1 cellular context compared by ENCODE assay signal in the genomic region with DNA sequence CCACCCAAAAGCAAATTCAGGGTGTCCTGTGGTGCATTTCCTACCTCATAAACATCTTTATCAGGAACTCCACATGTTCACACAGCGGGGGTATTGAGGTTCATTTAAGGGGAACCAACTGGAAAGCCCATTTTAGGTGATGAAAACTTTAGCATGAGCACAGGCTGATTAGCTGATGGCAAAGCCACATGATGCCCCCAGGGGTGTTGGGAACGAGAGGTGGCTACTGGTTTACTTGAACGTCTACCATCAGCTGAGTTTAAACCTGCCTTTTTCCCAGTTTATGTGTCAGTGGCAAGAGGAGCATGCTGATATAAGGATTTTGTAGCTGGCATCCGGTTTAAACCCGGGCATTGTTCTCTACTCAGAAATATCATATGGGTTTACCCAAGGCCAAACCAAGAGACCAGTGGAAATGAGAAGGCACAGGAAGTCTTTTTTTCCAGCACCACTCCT.
TF ChIP-seq lines count a peak whose summit lies in the region.

No MANE protein-coding gene starts in this region.

TF ChIP-seq in K562, 482 proteins besides CTCF, POLR2A, EP300 and RAD21 (continued from another document and continues in another):
- TF ChIP-seq, protein P1, sequence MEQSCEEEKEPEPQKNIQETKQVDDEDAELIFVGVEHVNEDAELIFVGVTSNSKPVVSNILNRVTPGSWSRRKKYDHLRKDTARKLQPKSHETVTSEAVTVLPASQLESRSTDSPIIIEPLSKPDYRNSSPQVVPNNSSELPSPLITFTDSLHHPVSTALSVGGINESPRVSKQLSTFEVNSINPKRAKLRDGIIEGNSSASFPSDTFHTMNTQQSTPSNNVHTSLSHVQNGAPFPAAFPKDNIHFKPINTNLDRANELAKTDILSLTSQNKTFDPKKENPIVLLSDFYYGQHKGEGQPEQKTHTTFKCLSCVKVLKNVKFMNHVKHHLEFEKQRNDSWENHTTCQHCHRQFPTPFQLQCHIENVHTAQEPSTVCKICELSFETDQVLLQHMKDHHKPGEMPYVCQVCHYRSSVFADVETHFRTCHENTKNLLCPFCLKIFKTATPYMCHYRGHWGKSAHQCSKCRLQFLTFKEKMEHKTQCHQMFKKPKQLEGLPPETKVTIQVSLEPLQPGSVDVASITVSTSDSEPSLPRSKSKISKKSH (CRISPR knock-in tag; IDR thresholded peaks at IDR 0.05): no peak
- TF ChIP-seq, protein P2, sequence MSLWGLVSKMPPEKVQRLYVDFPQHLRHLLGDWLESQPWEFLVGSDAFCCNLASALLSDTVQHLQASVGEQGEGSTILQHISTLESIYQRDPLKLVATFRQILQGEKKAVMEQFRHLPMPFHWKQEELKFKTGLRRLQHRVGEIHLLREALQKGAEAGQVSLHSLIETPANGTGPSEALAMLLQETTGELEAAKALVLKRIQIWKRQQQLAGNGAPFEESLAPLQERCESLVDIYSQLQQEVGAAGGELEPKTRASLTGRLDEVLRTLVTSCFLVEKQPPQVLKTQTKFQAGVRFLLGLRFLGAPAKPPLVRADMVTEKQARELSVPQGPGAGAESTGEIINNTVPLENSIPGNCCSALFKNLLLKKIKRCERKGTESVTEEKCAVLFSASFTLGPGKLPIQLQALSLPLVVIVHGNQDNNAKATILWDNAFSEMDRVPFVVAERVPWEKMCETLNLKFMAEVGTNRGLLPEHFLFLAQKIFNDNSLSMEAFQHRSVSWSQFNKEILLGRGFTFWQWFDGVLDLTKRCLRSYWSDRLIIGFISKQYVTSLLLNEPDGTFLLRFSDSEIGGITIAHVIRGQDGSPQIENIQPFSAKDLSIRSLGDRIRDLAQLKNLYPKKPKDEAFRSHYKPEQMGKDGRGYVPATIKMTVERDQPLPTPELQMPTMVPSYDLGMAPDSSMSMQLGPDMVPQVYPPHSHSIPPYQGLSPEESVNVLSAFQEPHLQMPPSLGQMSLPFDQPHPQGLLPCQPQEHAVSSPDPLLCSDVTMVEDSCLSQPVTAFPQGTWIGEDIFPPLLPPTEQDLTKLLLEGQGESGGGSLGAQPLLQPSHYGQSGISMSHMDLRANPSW (CRISPR knock-in tag; IDR thresholded peaks at IDR 0.05): no peak
- TF ChIP-seq, protein P3, sequence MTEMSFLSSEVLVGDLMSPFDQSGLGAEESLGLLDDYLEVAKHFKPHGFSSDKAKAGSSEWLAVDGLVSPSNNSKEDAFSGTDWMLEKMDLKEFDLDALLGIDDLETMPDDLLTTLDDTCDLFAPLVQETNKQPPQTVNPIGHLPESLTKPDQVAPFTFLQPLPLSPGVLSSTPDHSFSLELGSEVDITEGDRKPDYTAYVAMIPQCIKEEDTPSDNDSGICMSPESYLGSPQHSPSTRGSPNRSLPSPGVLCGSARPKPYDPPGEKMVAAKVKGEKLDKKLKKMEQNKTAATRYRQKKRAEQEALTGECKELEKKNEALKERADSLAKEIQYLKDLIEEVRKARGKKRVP (CRISPR knock-in tag; IDR thresholded peaks at IDR 0.05): no peak
- peak; percentile 79 for TF ChIP-seq CCNT2 (IDR thresholded peaks at IDR 0.05; ENCODE audit: borderline replicate concordance, extremely low read depth, insufficient read length, low read depth, low read length)
- no peak for TF ChIP-seq POLR2H (tag; IDR thresholded peaks at IDR 0.05; ENCODE audit: low read depth)
- TF ChIP-seq ZNF507 (tag; conservative IDR thresholded peaks at IDR 0.05): no peak
- no peak for TF ChIP-seq IRF2 (CRISPR knock-in tag; IDR thresholded peaks at IDR 0.05)
- TF ChIP-seq DPF2 (IDR thresholded peaks at IDR 0.05): peak; percentile 61; the same call in 1 of the 2 replicates
- TF ChIP-seq, protein P4, sequence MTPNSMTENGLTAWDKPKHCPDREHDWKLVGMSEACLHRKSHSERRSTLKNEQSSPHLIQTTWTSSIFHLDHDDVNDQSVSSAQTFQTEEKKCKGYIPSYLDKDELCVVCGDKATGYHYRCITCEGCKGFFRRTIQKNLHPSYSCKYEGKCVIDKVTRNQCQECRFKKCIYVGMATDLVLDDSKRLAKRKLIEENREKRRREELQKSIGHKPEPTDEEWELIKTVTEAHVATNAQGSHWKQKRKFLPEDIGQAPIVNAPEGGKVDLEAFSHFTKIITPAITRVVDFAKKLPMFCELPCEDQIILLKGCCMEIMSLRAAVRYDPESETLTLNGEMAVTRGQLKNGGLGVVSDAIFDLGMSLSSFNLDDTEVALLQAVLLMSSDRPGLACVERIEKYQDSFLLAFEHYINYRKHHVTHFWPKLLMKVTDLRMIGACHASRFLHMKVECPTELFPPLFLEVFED (CRISPR knock-in tag; conservative IDR thresholded peaks at IDR 0.05): no peak
- TF ChIP-seq, protein P5, sequence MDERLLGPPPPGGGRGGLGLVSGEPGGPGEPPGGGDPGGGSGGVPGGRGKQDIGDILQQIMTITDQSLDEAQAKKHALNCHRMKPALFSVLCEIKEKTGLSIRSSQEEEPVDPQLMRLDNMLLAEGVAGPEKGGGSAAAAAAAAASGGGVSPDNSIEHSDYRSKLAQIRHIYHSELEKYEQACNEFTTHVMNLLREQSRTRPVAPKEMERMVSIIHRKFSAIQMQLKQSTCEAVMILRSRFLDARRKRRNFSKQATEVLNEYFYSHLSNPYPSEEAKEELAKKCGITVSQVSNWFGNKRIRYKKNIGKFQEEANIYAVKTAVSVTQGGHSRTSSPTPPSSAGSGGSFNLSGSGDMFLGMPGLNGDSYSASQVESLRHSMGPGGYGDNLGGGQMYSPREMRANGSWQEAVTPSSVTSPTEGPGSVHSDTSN (CRISPR knock-in tag; IDR thresholded peaks at IDR 0.05; ENCODE audit: low read depth): no peak
- TF ChIP-seq, protein P5 (tag; conservative IDR thresholded peaks at IDR 0.05; ENCODE audit: low read depth): peak; percentile 71
- no peak for TF ChIP-seq NFE2L1 (tag; IDR thresholded peaks at IDR 0.05; ENCODE audit: borderline replicate concordance, low read depth)
- no peak for TF ChIP-seq ZNF224 (CRISPR knock-in tag; IDR thresholded peaks at IDR 0.05)
- TF ChIP-seq TAF15 (IDR thresholded peaks at IDR 0.05; ENCODE audit: low read depth, low read length): no peak
- no peak for TF ChIP-seq RFX5 (IDR thresholded peaks at IDR 0.05; ENCODE audit: low read depth, low read length)
- peak; percentile 56 for TF ChIP-seq HMGN3 (IDR thresholded peaks at IDR 0.05; ENCODE audit: borderline replicate concordance, extremely low read depth, insufficient read length, low read depth, low read length)
- TF ChIP-seq ZBTB17 (CRISPR knock-in tag; IDR thresholded peaks at IDR 0.05): 0 out of 2 replicates have a peak, but pooled peaks have one; percentile 20
- no peak for TF ChIP-seq CHD2 (IDR thresholded peaks at IDR 0.05; ENCODE audit: low read depth, low read length)
- no peak for TF ChIP-seq STAT5B (CRISPR knock-in tag; IDR thresholded peaks at IDR 0.05)
- 0 out of 2 replicates have a peak, but pooled peaks have one; percentile 26 for TF ChIP-seq POLR2AphosphoS5 (IDR thresholded peaks at IDR 0.05; ENCODE audit: control insufficient read depth, insufficient read depth, low read depth, low read length)
- no peak for TF ChIP-seq NEUROD1 (IDR thresholded peaks at IDR 0.05; ENCODE audit: borderline replicate concordance, low read depth, low read length, partially characterized antibody)
- no peak for TF ChIP-seq BCOR (IDR thresholded peaks at IDR 0.05)
- no peak; the same call in 1 of the 2 replicates for TF ChIP-seq ATF7 (IDR thresholded peaks at IDR 0.05)
- TF ChIP-seq HIVEP1 (CRISPR knock-in tag; IDR thresholded peaks at IDR 0.05): no peak
- TF ChIP-seq, protein P6, sequence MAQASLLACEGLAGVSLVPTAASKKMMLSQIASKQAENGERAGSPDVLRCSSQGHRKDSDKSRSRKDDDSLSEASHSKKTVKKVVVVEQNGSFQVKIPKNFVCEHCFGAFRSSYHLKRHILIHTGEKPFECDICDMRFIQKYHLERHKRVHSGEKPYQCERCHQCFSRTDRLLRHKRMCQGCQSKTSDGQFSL (CRISPR knock-in tag; IDR thresholded peaks at IDR 0.05): no peak
- TF ChIP-seq, protein P6 (tag; IDR thresholded peaks at IDR 0.05): no peak
- TF ChIP-seq GATAD2A (IDR thresholded peaks at IDR 0.05): no peak
- TF ChIP-seq, protein P7, sequence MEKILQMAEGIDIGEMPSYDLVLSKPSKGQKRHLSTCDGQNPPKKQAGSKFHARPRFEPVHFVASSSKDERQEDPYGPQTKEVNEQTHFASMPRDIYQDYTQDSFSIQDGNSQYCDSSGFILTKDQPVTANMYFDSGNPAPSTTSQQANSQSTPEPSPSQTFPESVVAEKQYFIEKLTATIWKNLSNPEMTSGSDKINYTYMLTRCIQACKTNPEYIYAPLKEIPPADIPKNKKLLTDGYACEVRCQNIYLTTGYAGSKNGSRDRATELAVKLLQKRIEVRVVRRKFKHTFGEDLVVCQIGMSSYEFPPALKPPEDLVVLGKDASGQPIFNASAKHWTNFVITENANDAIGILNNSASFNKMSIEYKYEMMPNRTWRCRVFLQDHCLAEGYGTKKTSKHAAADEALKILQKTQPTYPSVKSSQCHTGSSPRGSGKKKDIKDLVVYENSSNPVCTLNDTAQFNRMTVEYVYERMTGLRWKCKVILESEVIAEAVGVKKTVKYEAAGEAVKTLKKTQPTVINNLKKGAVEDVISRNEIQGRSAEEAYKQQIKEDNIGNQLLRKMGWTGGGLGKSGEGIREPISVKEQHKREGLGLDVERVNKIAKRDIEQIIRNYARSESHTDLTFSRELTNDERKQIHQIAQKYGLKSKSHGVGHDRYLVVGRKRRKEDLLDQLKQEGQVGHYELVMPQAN (IDR thresholded peaks at IDR 0.05; ENCODE audit: borderline replicate concordance): no peak
- no peak for TF ChIP-seq DMBX1 (CRISPR knock-in tag; IDR thresholded peaks at IDR 0.05; ENCODE audit: borderline replicate concordance)
- no peak for TF ChIP-seq FOSL1 (tag; conservative IDR thresholded peaks at IDR 0.05)
- TF ChIP-seq BACH1 (tag; IDR thresholded peaks at IDR 0.05): no peak
- TF ChIP-seq BRD4 (IDR thresholded peaks at IDR 0.05): no peak
- no peak for TF ChIP-seq ZEB2 (IDR thresholded peaks at IDR 0.05)
- peak; percentile 87 for TF ChIP-seq CBFA2T3 (IDR thresholded peaks at IDR 0.05)
- TF ChIP-seq RHOXF2B (CRISPR knock-in tag; conservative IDR thresholded peaks at IDR 0.05): no peak
- TF ChIP-seq, protein P8, sequence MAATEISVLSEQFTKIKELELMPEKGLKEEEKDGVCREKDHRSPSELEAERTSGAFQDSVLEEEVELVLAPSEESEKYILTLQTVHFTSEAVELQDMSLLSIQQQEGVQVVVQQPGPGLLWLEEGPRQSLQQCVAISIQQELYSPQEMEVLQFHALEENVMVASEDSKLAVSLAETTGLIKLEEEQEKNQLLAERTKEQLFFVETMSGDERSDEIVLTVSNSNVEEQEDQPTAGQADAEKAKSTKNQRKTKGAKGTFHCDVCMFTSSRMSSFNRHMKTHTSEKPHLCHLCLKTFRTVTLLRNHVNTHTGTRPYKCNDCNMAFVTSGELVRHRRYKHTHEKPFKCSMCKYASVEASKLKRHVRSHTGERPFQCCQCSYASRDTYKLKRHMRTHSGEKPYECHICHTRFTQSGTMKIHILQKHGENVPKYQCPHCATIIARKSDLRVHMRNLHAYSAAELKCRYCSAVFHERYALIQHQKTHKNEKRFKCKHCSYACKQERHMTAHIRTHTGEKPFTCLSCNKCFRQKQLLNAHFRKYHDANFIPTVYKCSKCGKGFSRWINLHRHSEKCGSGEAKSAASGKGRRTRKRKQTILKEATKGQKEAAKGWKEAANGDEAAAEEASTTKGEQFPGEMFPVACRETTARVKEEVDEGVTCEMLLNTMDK (IDR thresholded peaks at IDR 0.05; ENCODE audit: borderline replicate concordance, insufficient read depth, low read depth, low read length, poor library complexity, severe bottlenecking): no peak
- no peak for TF ChIP-seq SIN3B (IDR thresholded peaks at IDR 0.05; ENCODE audit: low read depth)
- peak; percentile 21 for TF ChIP-seq DACH1 (IDR thresholded peaks at IDR 0.05; ENCODE audit: partially characterized antibody)
- no peak for TF ChIP-seq PCBP1 (IDR thresholded peaks at IDR 0.05; ENCODE audit: low read depth, low read length, poor library complexity, severe bottlenecking)
- TF ChIP-seq, protein P9, sequence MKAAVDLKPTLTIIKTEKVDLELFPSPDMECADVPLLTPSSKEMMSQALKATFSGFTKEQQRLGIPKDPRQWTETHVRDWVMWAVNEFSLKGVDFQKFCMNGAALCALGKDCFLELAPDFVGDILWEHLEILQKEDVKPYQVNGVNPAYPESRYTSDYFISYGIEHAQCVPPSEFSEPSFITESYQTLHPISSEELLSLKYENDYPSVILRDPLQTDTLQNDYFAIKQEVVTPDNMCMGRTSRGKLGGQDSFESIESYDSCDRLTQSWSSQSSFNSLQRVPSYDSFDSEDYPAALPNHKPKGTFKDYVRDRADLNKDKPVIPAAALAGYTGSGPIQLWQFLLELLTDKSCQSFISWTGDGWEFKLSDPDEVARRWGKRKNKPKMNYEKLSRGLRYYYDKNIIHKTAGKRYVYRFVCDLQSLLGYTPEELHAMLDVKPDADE (conservative IDR thresholded peaks at IDR 0.05; ENCODE audit: control insufficient read depth, low read depth, low read length): no peak
- no peak for TF ChIP-seq CBX1 (IDR thresholded peaks at IDR 0.05; ENCODE audit: low read depth)
- no peak; the same call in 1 of the 2 replicates for TF ChIP-seq ETV1 (tag; conservative IDR thresholded peaks at IDR 0.05; ENCODE audit: low read depth)
- TF ChIP-seq SMAD3 (CRISPR knock-in tag; conservative IDR thresholded peaks at IDR 0.05): no peak
- TF ChIP-seq, protein P10, sequence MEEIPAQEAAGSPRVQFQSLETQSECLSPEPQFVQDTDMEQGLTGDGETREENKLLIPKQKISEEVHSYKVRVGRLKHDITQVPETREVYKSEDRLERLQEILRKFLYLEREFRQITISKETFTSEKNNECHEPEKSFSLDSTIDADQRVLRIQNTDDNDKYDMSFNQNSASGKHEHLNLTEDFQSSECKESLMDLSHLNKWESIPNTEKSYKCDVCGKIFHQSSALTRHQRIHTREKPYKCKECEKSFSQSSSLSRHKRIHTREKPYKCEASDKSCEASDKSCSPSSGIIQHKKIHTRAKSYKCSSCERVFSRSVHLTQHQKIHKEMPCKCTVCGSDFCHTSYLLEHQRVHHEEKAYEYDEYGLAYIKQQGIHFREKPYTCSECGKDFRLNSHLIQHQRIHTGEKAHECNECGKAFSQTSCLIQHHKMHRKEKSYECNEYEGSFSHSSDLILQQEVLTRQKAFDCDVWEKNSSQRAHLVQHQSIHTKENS (CRISPR knock-in tag; IDR thresholded peaks at IDR 0.05): no peak
- TF ChIP-seq MAFF (IDR thresholded peaks at IDR 0.05; ENCODE audit: low read length): no peak; the same call in 1 of the 2 replicates
- TF ChIP-seq ZKSCAN8 (CRISPR knock-in tag; IDR thresholded peaks at IDR 0.05): no peak; the same call in 1 of the 2 replicates
